In genomic region chr16:29875206-29875605, GRCh38 we compare ENCODE assay signal across 24 cellular contexts. TPM values are rescaled to one million over a fixed set of nuclear protein-coding genes. Genes with fewer than 3 reads are reported as not detected.
"Had no signal": no experiment of that assay in that cellular context is flagged by ENCODE, and none has a peak within 500 bp of the region (broad histone marks: within the 10 kb centered on the region; RNA-seq: fewer than 3 reads in every experiment).

No MANE protein-coding gene starts in this region.

- H3K27ac ChIP-seq: colonic mucosa, coronary artery, epithelial cell of prostate, esophagus muscularis mucosa, esophagus squamous epithelium, foreskin keratinocyte, gastrocnemius medialis, gastroesophageal sphincter, heart left ventricle, heart right ventricle had no signal

- DNase-seq: colonic mucosa; cortex of kidney; dermis blood vessel endothelial cell; effector CD4-positive, alpha-beta T cell; effector CD8-positive, alpha-beta T cell; effector memory CD4-positive, alpha-beta T cell; effector memory CD8-positive, alpha-beta T cell; endodermal cell; erythroblast; esophagus squamous epithelium; foreskin fibroblast; foreskin keratinocyte; foreskin melanocyte; gastrocnemius medialis; glutamatergic neuron; head of caudate nucleus; heart left ventricle; heart right ventricle had no signal

- ATAC-seq: effector memory CD8-positive, alpha-beta T cell; esophagus mucosa; foreskin keratinocyte; gastrocnemius medialis; gastroesophageal sphincter; heart left ventricle; heart right ventricle had no signal

- H3K36me3 ChIP-seq: colonic mucosa, esophagus muscularis mucosa, esophagus squamous epithelium, gastrocnemius medialis, gastroesophageal sphincter, heart left ventricle, heart right ventricle had no signal

- H3K4me3 ChIP-seq: colonic mucosa, coronary artery, dorsolateral prefrontal cortex, esophagus muscularis mucosa, esophagus squamous epithelium, gastrocnemius medialis, gastroesophageal sphincter, heart left ventricle, heart right ventricle had no signal

- H3K9me3 ChIP-seq: colonic mucosa, esophagus squamous epithelium, gastrocnemius medialis, gastroesophageal sphincter, heart left ventricle, heart right ventricle had no signal

- H3K4me1 ChIP-seq: colonic mucosa, foreskin keratinocyte, gastrocnemius medialis had no signal

RNA-seq across cellular contexts. Expression of gene ASPHD1, which starts 25.1 kb away (rescaled TPM):
- total RNA-seq: dermis blood vessel endothelial cell, gastrocnemius medialis had no signal
